Comparison of ENCODE assay signal across 8 cellular contexts in the genomic region with DNA sequence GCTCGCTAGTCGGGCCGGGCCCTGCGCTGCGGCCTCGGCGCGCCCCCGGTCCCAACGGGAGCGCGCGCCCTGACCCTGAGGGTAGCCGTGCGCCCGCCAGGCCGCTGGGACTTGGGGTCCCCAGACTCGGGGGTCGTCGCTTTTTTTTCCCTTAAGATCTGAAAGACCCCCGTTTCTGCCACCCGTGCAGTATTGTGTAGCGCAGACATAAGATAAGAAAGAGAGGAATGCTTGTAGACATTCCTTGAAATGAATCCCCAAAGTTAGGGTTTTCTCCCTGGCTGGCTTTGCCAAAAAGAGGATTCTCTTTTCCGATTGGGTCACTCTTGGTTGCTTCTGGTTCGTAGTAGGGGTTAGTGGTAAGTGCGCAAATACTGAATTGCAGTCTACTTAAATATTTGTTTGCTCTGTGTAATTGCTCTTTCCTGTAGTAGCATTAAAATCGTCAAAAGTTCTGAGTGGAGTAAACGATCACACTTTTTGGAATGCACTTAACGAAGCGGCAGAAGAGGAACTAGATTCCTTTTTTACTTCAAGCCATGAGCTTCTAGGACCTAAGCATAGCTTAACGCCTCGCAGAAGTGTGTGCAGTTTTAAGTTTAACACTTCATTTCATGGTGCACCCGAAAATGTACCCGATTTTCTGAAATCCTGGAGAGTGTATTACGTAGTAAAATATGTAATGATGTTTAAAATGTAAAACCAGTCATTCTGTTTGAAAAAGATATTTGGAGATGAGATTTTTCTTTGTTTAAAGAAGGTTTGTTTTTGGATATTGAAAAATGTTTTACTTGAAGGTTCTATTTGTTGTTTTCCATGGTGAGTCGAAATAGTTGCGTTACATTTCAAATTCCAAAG. TPM values are rescaled to one million over a fixed set of nuclear protein-coding genes. Genes with fewer than 3 reads are reported as not detected.
A peak's percentile ranks its signal among the peaks of the same experiment; 100 is the strongest.
DNase-seq lines count a peak whose midpoint lies in the region; ATAC-seq and TF ChIP-seq lines count a peak whose summit lies in the region.

No MANE protein-coding gene starts in this region.

- intact Hi-C loops in heart right ventricle (cut with DNase I), result loop anchor here in 6 of 10 donors (5.0 to 10.0 kb wide), 6 partner anchors 125 to 392 kb away; partner anchors contain the start of genes EZH2 (in 2 of the 6) and ZNF786 (in 1 of the 6)
- intact Hi-C loops in Right ventricle myocardium inferior (cut with DNase I), result loop anchor here (10.0 kb wide), 1 partner anchor 265 kb away; no protein-coding TSS in a partner anchor
- intact Hi-C loops in mucosa of descending colon (cut with DNase I, micrococcal nuclease), result no loop called here

- H3K36me3 ChIP-seq in heart right ventricle, result no peaks in the 10 kb centered on the region
- no peaks in the 10 kb centered on the region for H3K36me3 ChIP-seq in mucosa of descending colon (ENCODE audit: low read depth)

- TF ChIP-seq CTCF in heart right ventricle (IDR thresholded peaks at IDR 0.05), result no peak
- no peak for TF ChIP-seq CTCF in mucosa of descending colon (IDR thresholded peaks at IDR 0.05)
- TF ChIP-seq CTCF in GM13976 (IDR thresholded peaks at IDR 0.05; ENCODE audit: borderline replicate concordance, control extremely low read depth, extremely low read depth, insufficient read depth, missing control alignments), result no peak

- 1 to 3% methylated on average over 37 of the region's 37 CpGs for WGBS in heart right ventricle, 2 donors

- ATAC-seq in heart right ventricle (peak in 6 of 8 donors; percentile 41 to 84 (median 54)), Right ventricle myocardium inferior (no peak), HG02973 (IDR thresholded peaks at IDR 0.05; ENCODE audit: unreplicated experiment) (peak; percentile 28), mucosa of descending colon (peak; percentile 52)

- peaks cover 14 to 68% (median 60%) of the 10 kb centered on the region in 9 donors for H3K4me1 ChIP-seq in heart right ventricle
- H3K4me1 ChIP-seq in mucosa of descending colon (ENCODE audit: low read depth), result peaks cover 24% of the 10 kb centered on the region

- no peak for DNase-seq in heart right ventricle
- no peak for DNase-seq in Right ventricle myocardium inferior (ENCODE audit: missing footprints)
- peak; percentile 68 for DNase-seq in OCI-M1 (lab: John Stamatoyannopoulos, UW)
- DNase-seq in dermis blood vessel endothelial cell, result peak; percentile 29
- DNase-seq in mucosa of descending colon, result no peak
- no peak for DNase-seq in mucosa of gallbladder (ENCODE audit: low spot score)
- no peak for DNase-seq in GM13976 (ENCODE audit: low spot score)

- H3K9me3 ChIP-seq in heart right ventricle (no peaks in the 10 kb centered on the region), mucosa of descending colon (no peaks in the 10 kb centered on the region)

- H3K27ac ChIP-seq in heart right ventricle, result peak overlapping the region; percentile 89 to 100 (median 96)

- in situ Hi-C loops in GM13976 (cut with MboI; ENCODE audit: low sequenced_read_pairs, unreplicated experiment), result no loop called here

- H3K4me3 ChIP-seq in heart right ventricle (peak overlapping the region; percentile 50 to 97 (median 93)), mucosa of descending colon (peak overlapping the region; percentile 73)

- no peaks in the 10 kb centered on the region for H3K27me3 ChIP-seq in heart right ventricle

RNA-seq across cellular contexts. Expression of gene CUL1, which starts 1.3 kb away (rescaled TPM):
- total RNA-seq in heart right ventricle (10 to 100 TPM; 40.6 to 53.4 (median 45.0) TPM), Right ventricle myocardium inferior (46.4 TPM), dermis blood vessel endothelial cell (48.8 and 71.1 TPM in 2 replicates), mucosa of descending colon (10 to 100 TPM; 28.7 to 58.1 (median 33.3) TPM), mucosa of gallbladder (35.7 TPM)
- polyA plus RNA-seq in heart right ventricle, result 10 to 100 TPM; 14.0 to 33.5 TPM

Comparison
In these comparisons a context has a peak if more than half of its experiments do, and no peak if none do; other contexts are left out.
1. DNase-seq: peak in OCI-M1 (single experiment) and dermis blood vessel endothelial cell (single experiment); none in heart right ventricle (0 of 2), Right ventricle myocardium inferior (single experiment), mucosa of descending colon (0 of 3), mucosa of gallbladder (single experiment) and GM13976 (single experiment).
2. intact Hi-C loops: an anchor here in heart right ventricle (5.0 to 10.0 kb wide) and Right ventricle myocardium inferior (10.0 kb wide); none called in mucosa of descending colon.